In genomic region chr11:123580557-123581275, GRCh38 we compare ENCODE assay signal across 7 cellular contexts.
DNase-seq lines count a peak whose midpoint lies in the region; ATAC-seq, FAIRE-seq and TF ChIP-seq lines count a peak whose summit lies in the region.

No MANE protein-coding gene starts in this region.

- DNase-seq in GM18507 (ENCODE audit: extremely low spot score, insufficient read length, low read depth) (peak; percentile 67), NCI-H2029 treated with DMSO at 0.1 percent for 48 hours (lab: John Stamatoyannopoulos, UW) (peak; percentile 28), chondrocyte (ENCODE audit: low spot score) (no peak), lower leg skin (ENCODE audit: low spot score in 2 of 2) (peak; percentile 30 to 91)
- peak; percentile 50 for DNase-seq in activated CD4-positive, alpha-beta T cell treated with anti-CD3 and anti-CD28 coated beads for 1 hour
- DNase-seq in stimulated activated CD8-positive, alpha-beta memory T cell treated with anti-CD3 and anti-CD28 coated beads, Interleukin-15, amount 100 ng/mL, for 4 hours (ENCODE audit: low read depth in 2 of 2) = peak; percentile 23 to 26

- ATAC-seq in HG02763 (IDR thresholded peaks at IDR 0.05; ENCODE audit: unreplicated experiment) = peak; percentile 59

- 9 to 10% methylated on average over 25 of the region's 25 CpGs for WGBS in lower leg skin, 2 donors

- H3K4me1 Mint-ChIP-seq in chondrocyte (ENCODE audit: low read depth) = peaks cover 9% of the 10 kb centered on the region

- no peak overlapping the region for H3K27ac Mint-ChIP-seq in chondrocyte (ENCODE audit: unreplicated experiment)

- H3K36me3 Mint-ChIP-seq in chondrocyte (ENCODE audit: low read depth) = no peaks in the 10 kb centered on the region

- peak; percentile 85 for FAIRE-seq in GM18507 (lab: Jason Lieb, UNC)

- TF ChIP-seq CTCF in chondrocyte (IDR thresholded peaks at IDR 0.05) (peak; percentile 91), lower leg skin (IDR thresholded peaks at IDR 0.05) (peak in 1 of 3 donors; percentile 65)

- intact Hi-C loops in lower leg skin (cut with DNase I; ENCODE audit: low total_unique reads) = loop anchor here (5.0 kb wide), 1 partner anchor 122 kb away; no protein-coding TSS in a partner anchor

- no peak for TF ChIP-seq POLR2A in lower leg skin (IDR thresholded peaks at IDR 0.05)

- H3K27me3 Mint-ChIP-seq in chondrocyte (ENCODE audit: low read depth) = peaks cover 26% of the 10 kb centered on the region

- H3K4me3 Mint-ChIP-seq in chondrocyte (ENCODE audit: unreplicated experiment) = no peak overlapping the region

- H3K9me3 Mint-ChIP-seq in chondrocyte (ENCODE audit: low read depth) = no peaks in the 10 kb centered on the region

- no peak overlapping the region for H3K4me3 ChIP-seq in lower leg skin (ENCODE audit: low read depth, poor library complexity, severe bottlenecking)
